ENCODE assay signal across 7 cellular contexts in genomic region chr1:149686593-149687238, GRCh38.
DNase-seq lines count a peak whose midpoint lies in the region; ATAC-seq lines count a peak whose summit lies in the region.
"Not testable (repeated sequence)": the region's sequence is repeated elsewhere in the genome, so short reads cannot be mapped to it uniquely, and the experiment has no call there.

No MANE protein-coding gene starts in this region.

- H3K4me1 ChIP-seq in naive thymus-derived CD4-positive, alpha-beta T cell (ENCODE audit: control insufficient read depth in 2 of 2, insufficient read depth in 2 of 2, low read length in 2 of 2), result not testable (repeated sequence)

- H3K9me3 Mint-ChIP-seq in T-cell; activated naive CD8-positive, alpha-beta T cell treated with anti-CD3 and anti-CD28 coated beads, Interleukin-2, amount 10 ng/mL, durations not matched to agents 7 days and 5 days; naive thymus-derived CD4-positive, alpha-beta T cell: not testable (repeated sequence)

- ATAC-seq in GM18498 (IDR thresholded peaks at IDR 0.05; ENCODE audit: unreplicated experiment) (peak; percentile 68), GM19452 (IDR thresholded peaks at IDR 0.05; ENCODE audit: unreplicated experiment) (peak; percentile 64), HG02938 (IDR thresholded peaks at IDR 0.05; ENCODE audit: unreplicated experiment) (peak; percentile 75), T-cell (replicated peaks in 1 of 4) (peak; percentile 84 to 99 (median 96)), left ventricle myocardium superior (peak; percentile 51)
- ATAC-seq in activated naive CD8-positive, alpha-beta T cell treated with anti-CD3 and anti-CD28 coated beads, Interleukin-2, amount 10 ng/mL, durations not matched to agents 7 days and 5 days (ENCODE audit: low read depth), result peak; percentile 94
- ATAC-seq in naive thymus-derived CD4-positive, alpha-beta T cell, result peak; percentile 91

- not testable (repeated sequence) for H3K27ac Mint-ChIP-seq in T-cell; activated naive CD8-positive, alpha-beta T cell treated with anti-CD3 and anti-CD28 coated beads, Interleukin-2, amount 10 ng/mL, durations not matched to agents 7 days and 5 days; naive thymus-derived CD4-positive, alpha-beta T cell

- not testable (repeated sequence) for H3K4me3 Mint-ChIP-seq in T-cell; activated naive CD8-positive, alpha-beta T cell treated with anti-CD3 and anti-CD28 coated beads, Interleukin-2, amount 10 ng/mL, durations not matched to agents 7 days and 5 days; naive thymus-derived CD4-positive, alpha-beta T cell

- not testable (repeated sequence) for H3K9me3 ChIP-seq in naive thymus-derived CD4-positive, alpha-beta T cell (ENCODE audit: control insufficient read depth in 2 of 3, low read length in 3 of 3)

- not testable (repeated sequence) for H3K27me3 Mint-ChIP-seq in T-cell; activated naive CD8-positive, alpha-beta T cell treated with anti-CD3 and anti-CD28 coated beads, Interleukin-2, amount 10 ng/mL, durations not matched to agents 7 days and 5 days; naive thymus-derived CD4-positive, alpha-beta T cell

- not testable (repeated sequence) for DNase-seq in T-cell; activated naive CD8-positive, alpha-beta T cell treated with anti-CD3 and anti-CD28 coated beads, Interleukin-2, amount 10 ng/mL, durations not matched to agents 7 days and 5 days; left ventricle myocardium superior; naive thymus-derived CD4-positive, alpha-beta T cell

- H3K4me3 ChIP-seq in naive thymus-derived CD4-positive, alpha-beta T cell (ENCODE audit: low read length), result not testable (repeated sequence)

- not testable (repeated sequence) for H3K4me1 Mint-ChIP-seq in T-cell; activated naive CD8-positive, alpha-beta T cell treated with anti-CD3 and anti-CD28 coated beads, Interleukin-2, amount 10 ng/mL, durations not matched to agents 7 days and 5 days; naive thymus-derived CD4-positive, alpha-beta T cell

- H3K36me3 ChIP-seq in naive thymus-derived CD4-positive, alpha-beta T cell (ENCODE audit: control insufficient read depth in 2 of 3, insufficient read depth in 3 of 3, low read length in 3 of 3), result not testable (repeated sequence)

- not testable (repeated sequence) for H3K27ac ChIP-seq in naive thymus-derived CD4-positive, alpha-beta T cell (ENCODE audit: low read depth, low read length)

- not testable (repeated sequence) for H3K27me3 ChIP-seq in naive thymus-derived CD4-positive, alpha-beta T cell (ENCODE audit: control insufficient read depth in 2 of 2, insufficient read depth in 2 of 2, low read length in 2 of 2)

- POLR2A ChIA-PET in T-cell (lab: Charles Lee); activated naive CD8-positive, alpha-beta T cell treated with anti-CD3 and anti-CD28 coated beads, Interleukin-2, amount 10 ng/mL, durations not matched to agents 7 days and 5 days (lab: Charles Lee); naive thymus-derived CD4-positive, alpha-beta T cell (lab: Charles Lee): not testable (repeated sequence)

- CTCF ChIA-PET in T-cell (lab: Charles Lee); naive thymus-derived CD4-positive, alpha-beta T cell (lab: Charles Lee): not testable (repeated sequence)

- not testable (repeated sequence) for H3K36me3 Mint-ChIP-seq in T-cell; activated naive CD8-positive, alpha-beta T cell treated with anti-CD3 and anti-CD28 coated beads, Interleukin-2, amount 10 ng/mL, durations not matched to agents 7 days and 5 days; naive thymus-derived CD4-positive, alpha-beta T cell

- intact Hi-C loops in left ventricle myocardium superior (cut with micrococcal nuclease); naive thymus-derived CD4-positive, alpha-beta T cell (cut with micrococcal nuclease): not testable (repeated sequence)
